28 cellular contexts compared by ENCODE assay signal in genomic region chr10:127984944-127985343, GRCh38.
"Had no signal": no experiment of that assay in that cellular context is flagged by ENCODE, and none has a peak within 500 bp of the region (broad histone marks: within the 10 kb centered on the region; RNA-seq: fewer than 3 reads in every experiment).

No MANE protein-coding gene starts in this region.

- H3K27me3 ChIP-seq: brain microvascular endothelial cell, colonic mucosa had no signal

- H3K9me3 ChIP-seq: colonic mucosa had no signal

- H3K36me3 ChIP-seq: colonic mucosa, WERI-Rb-1 had no signal

- H3K36me3 Mint-ChIP-seq: activated CD4-positive, alpha-beta memory T cell treated with anti-CD3 and anti-CD28 coated beads for 36 hours; activated CD8-positive, alpha-beta memory T cell treated with anti-CD3 and anti-CD28 coated beads, Interleukin-2, amount 10 ng/mL, durations not matched to agents 7 days and 5 days; activated naive CD8-positive, alpha-beta T cell had no signal

- H3K4me3 ChIP-seq: colonic mucosa had no signal

- H3K27ac Mint-ChIP-seq: activated B cell treated with CpG ODN at 0.5 μM for 24 hours; activated CD4-positive, alpha-beta memory T cell treated with anti-CD3 and anti-CD28 coated beads for 36 hours; activated CD8-positive, alpha-beta memory T cell treated with anti-CD3 and anti-CD28 coated beads, Interleukin-2, amount 10 ng/mL, durations not matched to agents 7 days and 5 days; activated CD8-positive, alpha-beta T cell treated with anti-CD3 and anti-CD28 coated beads, Interleukin-2, amount 10 ng/mL, durations not matched to agents 7 days and 5 days; activated naive CD8-positive, alpha-beta T cell; activated T-helper 1 cell treated with anti-CD3 and anti-CD28 coated beads, Interleukin-12 subunit alpha, Interleukin-12 subunit beta, Interleukin-2, Interleukin-4 antibody, amounts not matched to agents 30 ng/mL and 10 ng/mL and 1 ng/mL, durations not matched to agents 14 hours and 24 hours and 36 hours; activated T-helper 2 cell treated with anti-CD3 and anti-CD28 coated beads, Interferon-gamma antibody, Interleukin-2, Interleukin-4, amounts not matched to agents 10 μg/mL and 5 μg/mL and 100 μg/mL, durations not matched to agents 14 hours and 24 hours and 36 hours; T-helper 17 cell; T-helper 2 cell treated with Interferon-gamma antibody and Interleukin-4, amounts not matched to agents 5 μg/mL and 100 μg/mL, for 36 hours had no signal

- H3K27ac ChIP-seq: brain microvascular endothelial cell, colonic mucosa, WERI-Rb-1 had no signal

- DNase-seq: activated B cell treated with CpG ODN at 0.5 μM for 24 hours; activated CD4-positive, alpha-beta memory T cell treated with anti-CD3 and anti-CD28 coated beads for 36 hours; activated CD4-positive, alpha-beta T cell treated with anti-CD3 and anti-CD28 coated beads for 48 hours; activated CD8-positive, alpha-beta memory T cell treated with anti-CD3 and anti-CD28 coated beads, Interleukin-2, amount 10 ng/mL, durations not matched to agents 7 days and 5 days; activated CD8-positive, alpha-beta memory T cell treated with anti-CD3 and anti-CD28 coated beads, Interleukin-2, amount 50 U/mL, for 4 hours; activated CD8-positive, alpha-beta T cell treated with anti-CD3 and anti-CD28 coated beads, Interleukin-2, amount 10 ng/mL, durations not matched to agents 7 days and 5 days; activated gamma-delta T cell treated with Interleukin-2 at 50 U/mL for 16 hours; activated naive CD4-positive, alpha-beta T cell treated with anti-CD3 and anti-CD28 coated beads, Interleukin-2, amount 50 U/mL, for 16 hours; activated naive CD4-positive, alpha-beta T cell treated with Interleukin-2 at 50 U/mL for 16 hours; activated T-cell treated with anti-CD3 and anti-CD28 coated beads, Interleukin-2, amount 50 U/mL, for 1 hour; activated T-cell treated with anti-CD3 and anti-CD28 coated beads, Interleukin-2, amount 50 U/mL, for 48 hours; amniotic stem cell; anterior cingulate cortex; brain microvascular endothelial cell; caudate nucleus; colonic mucosa; effector CD8-positive, alpha-beta T cell; foreskin fibroblast; T-helper 17 cell; T1000; WERI-Rb-1 had no signal

- H3K4me3 Mint-ChIP-seq: activated B cell treated with CpG ODN at 0.5 μM for 24 hours; activated CD4-positive, alpha-beta memory T cell treated with anti-CD3 and anti-CD28 coated beads for 36 hours; activated CD8-positive, alpha-beta memory T cell treated with anti-CD3 and anti-CD28 coated beads, Interleukin-2, amount 10 ng/mL, durations not matched to agents 7 days and 5 days; activated CD8-positive, alpha-beta T cell treated with anti-CD3 and anti-CD28 coated beads, Interleukin-2, amount 10 ng/mL, durations not matched to agents 7 days and 5 days; activated naive CD8-positive, alpha-beta T cell; activated T-helper 1 cell treated with anti-CD3 and anti-CD28 coated beads, Interleukin-12 subunit alpha, Interleukin-12 subunit beta, Interleukin-2, Interleukin-4 antibody, amounts not matched to agents 30 ng/mL and 10 ng/mL and 1 ng/mL, durations not matched to agents 14 hours and 24 hours and 36 hours; T-helper 17 cell; T-helper 2 cell treated with Interferon-gamma antibody and Interleukin-4, amounts not matched to agents 5 μg/mL and 100 μg/mL, for 36 hours had no signal

- H3K27me3 Mint-ChIP-seq: activated naive CD8-positive, alpha-beta T cell had no signal

- ATAC-seq: activated CD4-positive, CD25-positive, alpha-beta regulatory T cell treated with anti-CD3 and anti-CD28 coated beads, Interleukin-2, amount 50 U/mL, for 24 hours; activated CD8-positive, alpha-beta memory T cell treated with anti-CD3 and anti-CD28 coated beads, Interleukin-2, amount 10 ng/mL, durations not matched to agents 7 days and 5 days; activated CD8-positive, alpha-beta T cell treated with anti-CD3 and anti-CD28 coated beads, Interleukin-2, amount 10 ng/mL, durations not matched to agents 7 days and 5 days; esophagus mucosa; SK-N-SH treated with all-trans-retinoic acid at 6 μM for 48 hours; T-helper 17 cell had no signal

- H3K4me1 Mint-ChIP-seq: activated B cell treated with CpG ODN at 0.5 μM for 24 hours had no signal
